1 cellular context compared by ENCODE assay signal in genomic region chr6:52636830-52637229, GRCh38.
TF ChIP-seq lines count a peak whose summit lies in the region.

No MANE protein-coding gene starts in this region.

TF ChIP-seq in HepG2, 621 proteins besides CTCF, POLR2A, EP300 and RAD21 (continued from another document):
- TF ChIP-seq HMG20A (CRISPR knock-in tag; IDR thresholded peaks at IDR 0.05; ENCODE audit: borderline replicate concordance) (peak; percentile 57; the same call in 1 of the 2 replicates), LBX2 (CRISPR knock-in tag; IDR thresholded peaks at IDR 0.05; ENCODE audit: borderline replicate concordance) (no peak), ZNF891 (CRISPR knock-in tag; IDR thresholded peaks at IDR 0.05) (no peak), CEBPG (CRISPR knock-in tag; IDR thresholded peaks at IDR 0.05) (peak; percentile 80), KLF9 (CRISPR knock-in tag; IDR thresholded peaks at IDR 0.05; ENCODE audit: low read depth) (no peak), ZNF124 (CRISPR knock-in tag; IDR thresholded peaks at IDR 0.05) (no peak), ZSCAN20 (CRISPR knock-in tag; IDR thresholded peaks at IDR 0.05; ENCODE audit: borderline replicate concordance) (no peak), ZBTB7A (CRISPR knock-in tag; IDR thresholded peaks at IDR 0.05) (no peak), ELF3 (CRISPR knock-in tag; IDR thresholded peaks at IDR 0.05) (0 out of 2 replicates have a peak, but pooled peaks have one; percentile 32), RXRB (CRISPR knock-in tag; IDR thresholded peaks at IDR 0.05; ENCODE audit: borderline replicate concordance) (no peak), MEIS1 (CRISPR knock-in tag; IDR thresholded peaks at IDR 0.05; ENCODE audit: borderline replicate concordance) (no peak), PAF1 (CRISPR knock-in tag; IDR thresholded peaks at IDR 0.05) (no peak), ZNF614 (CRISPR knock-in tag; IDR thresholded peaks at IDR 0.05; ENCODE audit: borderline replicate concordance) (no peak)
- TF ChIP-seq, protein P1, sequence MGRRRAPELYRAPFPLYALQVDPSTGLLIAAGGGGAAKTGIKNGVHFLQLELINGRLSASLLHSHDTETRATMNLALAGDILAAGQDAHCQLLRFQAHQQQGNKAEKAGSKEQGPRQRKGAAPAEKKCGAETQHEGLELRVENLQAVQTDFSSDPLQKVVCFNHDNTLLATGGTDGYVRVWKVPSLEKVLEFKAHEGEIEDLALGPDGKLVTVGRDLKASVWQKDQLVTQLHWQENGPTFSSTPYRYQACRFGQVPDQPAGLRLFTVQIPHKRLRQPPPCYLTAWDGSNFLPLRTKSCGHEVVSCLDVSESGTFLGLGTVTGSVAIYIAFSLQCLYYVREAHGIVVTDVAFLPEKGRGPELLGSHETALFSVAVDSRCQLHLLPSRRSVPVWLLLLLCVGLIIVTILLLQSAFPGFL (CRISPR knock-in tag; IDR thresholded peaks at IDR 0.05) = no peak
- TF ChIP-seq, protein P2, sequence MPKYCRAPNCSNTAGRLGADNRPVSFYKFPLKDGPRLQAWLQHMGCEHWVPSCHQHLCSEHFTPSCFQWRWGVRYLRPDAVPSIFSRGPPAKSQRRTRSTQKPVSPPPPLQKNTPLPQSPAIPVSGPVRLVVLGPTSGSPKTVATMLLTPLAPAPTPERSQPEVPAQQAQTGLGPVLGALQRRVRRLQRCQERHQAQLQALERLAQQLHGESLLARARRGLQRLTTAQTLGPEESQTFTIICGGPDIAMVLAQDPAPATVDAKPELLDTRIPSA (CRISPR knock-in tag; IDR thresholded peaks at IDR 0.05; ENCODE audit: borderline replicate concordance) = no peak
- TF ChIP-seq, protein P3, sequence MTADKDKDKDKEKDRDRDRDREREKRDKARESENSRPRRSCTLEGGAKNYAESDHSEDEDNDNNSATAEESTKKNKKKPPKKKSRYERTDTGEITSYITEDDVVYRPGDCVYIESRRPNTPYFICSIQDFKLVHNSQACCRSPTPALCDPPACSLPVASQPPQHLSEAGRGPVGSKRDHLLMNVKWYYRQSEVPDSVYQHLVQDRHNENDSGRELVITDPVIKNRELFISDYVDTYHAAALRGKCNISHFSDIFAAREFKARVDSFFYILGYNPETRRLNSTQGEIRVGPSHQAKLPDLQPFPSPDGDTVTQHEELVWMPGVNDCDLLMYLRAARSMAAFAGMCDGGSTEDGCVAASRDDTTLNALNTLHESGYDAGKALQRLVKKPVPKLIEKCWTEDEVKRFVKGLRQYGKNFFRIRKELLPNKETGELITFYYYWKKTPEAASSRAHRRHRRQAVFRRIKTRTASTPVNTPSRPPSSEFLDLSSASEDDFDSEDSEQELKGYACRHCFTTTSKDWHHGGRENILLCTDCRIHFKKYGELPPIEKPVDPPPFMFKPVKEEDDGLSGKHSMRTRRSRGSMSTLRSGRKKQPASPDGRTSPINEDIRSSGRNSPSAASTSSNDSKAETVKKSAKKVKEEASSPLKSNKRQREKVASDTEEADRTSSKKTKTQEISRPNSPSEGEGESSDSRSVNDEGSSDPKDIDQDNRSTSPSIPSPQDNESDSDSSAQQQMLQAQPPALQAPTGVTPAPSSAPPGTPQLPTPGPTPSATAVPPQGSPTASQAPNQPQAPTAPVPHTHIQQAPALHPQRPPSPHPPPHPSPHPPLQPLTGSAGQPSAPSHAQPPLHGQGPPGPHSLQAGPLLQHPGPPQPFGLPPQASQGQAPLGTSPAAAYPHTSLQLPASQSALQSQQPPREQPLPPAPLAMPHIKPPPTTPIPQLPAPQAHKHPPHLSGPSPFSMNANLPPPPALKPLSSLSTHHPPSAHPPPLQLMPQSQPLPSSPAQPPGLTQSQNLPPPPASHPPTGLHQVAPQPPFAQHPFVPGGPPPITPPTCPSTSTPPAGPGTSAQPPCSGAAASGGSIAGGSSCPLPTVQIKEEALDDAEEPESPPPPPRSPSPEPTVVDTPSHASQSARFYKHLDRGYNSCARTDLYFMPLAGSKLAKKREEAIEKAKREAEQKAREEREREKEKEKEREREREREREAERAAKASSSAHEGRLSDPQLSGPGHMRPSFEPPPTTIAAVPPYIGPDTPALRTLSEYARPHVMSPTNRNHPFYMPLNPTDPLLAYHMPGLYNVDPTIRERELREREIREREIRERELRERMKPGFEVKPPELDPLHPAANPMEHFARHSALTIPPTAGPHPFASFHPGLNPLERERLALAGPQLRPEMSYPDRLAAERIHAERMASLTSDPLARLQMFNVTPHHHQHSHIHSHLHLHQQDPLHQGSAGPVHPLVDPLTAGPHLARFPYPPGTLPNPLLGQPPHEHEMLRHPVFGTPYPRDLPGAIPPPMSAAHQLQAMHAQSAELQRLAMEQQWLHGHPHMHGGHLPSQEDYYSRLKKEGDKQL (CRISPR knock-in tag; IDR thresholded peaks at IDR 0.05; ENCODE audit: low read depth) = no peak
